In the genomic region with DNA sequence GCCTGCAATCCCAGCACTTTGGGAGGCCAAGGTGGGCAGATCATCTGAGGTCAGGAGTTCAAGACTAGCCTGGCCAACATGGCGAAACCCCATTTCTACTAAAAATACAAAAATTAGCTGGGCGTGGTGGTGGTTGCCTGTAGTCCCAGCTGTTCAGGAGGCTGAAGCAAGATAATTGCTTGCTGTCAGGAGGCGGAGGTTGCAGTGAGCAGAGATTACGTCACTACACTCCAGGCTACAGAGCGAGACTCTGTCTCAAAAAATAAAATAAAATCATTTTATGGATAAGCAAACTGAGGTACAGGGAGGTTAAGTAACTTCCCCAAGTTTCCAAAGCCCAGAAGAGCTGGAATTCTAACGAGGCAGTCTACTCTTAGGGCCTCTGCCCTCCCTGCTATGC, we compare ENCODE assay signal across 18 cellular contexts. TPM values are rescaled to one million over a fixed set of nuclear protein-coding genes. Genes with fewer than 3 reads are reported as not detected.
"Had no signal": no experiment of that assay in that cellular context is flagged by ENCODE, and none has a peak within 500 bp of the region (broad histone marks: within the 10 kb centered on the region; RNA-seq: fewer than 3 reads in every experiment).

No MANE protein-coding gene starts in this region.

RNA-seq across cellular contexts. Expression of a gene that starts 26.7 kb away (rescaled TPM):
- total RNA-seq: naive thymus-derived CD8-positive, alpha-beta T cell; natural killer cell treated with Interleukin-12 subunit alpha and Interleukin-12 subunit beta and Interleukin-15 and Interleukin-18, amount 100 ng/mL, for 72 hours; neural crest cell; occipital lobe; osteoblast; pancreas; posterior vena cava; prostate gland; pulmonary artery endothelial cell; right atrium auricular region; sciatic nerve; smooth muscle cell; spleen; testis; upper lobe of right lung; urinary bladder; uterus had no signal
- polyA plus RNA-seq: naive thymus-derived CD8-positive, alpha-beta T cell; pancreas; smooth muscle cell; spleen; thymus; urinary bladder had no signal
